ENCODE assay signal across 15 cellular contexts in genomic region chr14:76995279-76996035, GRCh38. TPM values are rescaled to one million over a fixed set of nuclear protein-coding genes. Genes with fewer than 3 reads are reported as not detected.
DNase-seq lines count a peak whose midpoint lies in the region; ATAC-seq and TF ChIP-seq lines count a peak whose summit lies in the region.
"Had no signal": no experiment of that assay in that cellular context is flagged by ENCODE, and none has a peak within 500 bp of the region (broad histone marks: within the 10 kb centered on the region; RNA-seq: fewer than 3 reads in every experiment).

No MANE protein-coding gene starts in this region.

- DNase-seq in H9 (no peak), body of pancreas (peak; percentile 31 to 57 (median 41)), progenitor cell of endocrine pancreas (ENCODE audit: low spot score, unreplicated experiment) (no peak), COLO668 (lab: John Stamatoyannopoulos, UW; ENCODE audit: unreplicated experiment) (no peak), cerebellum (ENCODE audit: low spot score) (no peak)
- DNase-seq: activated CD4-positive, CD25-positive, alpha-beta regulatory T cell treated with anti-CD3 and anti-CD28 coated beads, Interleukin-2, amount 50 U/mL, for 72 hours; CD8-positive, alpha-beta T cell; NCI-H187; OCI-M1; retina; thyroid gland had no signal

- H3K18ac ChIP-seq in H9 (ENCODE audit: insufficient read length, low read depth, low read length), result peak overlapping the region; percentile 5

- peak overlapping the region; percentile 1; the same call in 1 of the 2 replicates for H3K14ac ChIP-seq in H9 (ENCODE audit: insufficient read depth, low read length)

- no peak overlapping the region for H2AFZ ChIP-seq in H9 (ENCODE audit: low read length)

- H3K79me1 ChIP-seq in H9 (ENCODE audit: insufficient read depth, low read depth, low read length, poor library complexity, severe bottlenecking), result no peaks in the 10 kb centered on the region

- H3T11ph ChIP-seq in H9 (ENCODE audit: low read length), result no peak overlapping the region

- H4K91ac ChIP-seq in H9 (ENCODE audit: insufficient read length, low read depth, low read length), result no peak overlapping the region

- no peak overlapping the region for H2BK5ac ChIP-seq in H9 (ENCODE audit: insufficient read length, low read length)

- H4K8ac ChIP-seq in H9 (replicated peaks; ENCODE audit: insufficient read length, low read depth, low read length), result no peak overlapping the region

- H3K4me2 ChIP-seq in BLaER1 treated with 17β-estradiol and CSF1 and Interleukin-3, amounts not matched to agents 10 nM and 100 nM, result peak overlapping the region in 9 of 11 experiments; percentile 6 to 95 (median 20); a peak in 9 of 22 replicates
- no peak overlapping the region for H3K4me2 ChIP-seq in H9 (ENCODE audit: insufficient read depth, insufficient read length, low read length)

- no peaks in the 10 kb centered on the region for H3K23me2 ChIP-seq in H9 (ENCODE audit: insufficient read length, low read depth, low read length, poor library complexity, severe bottlenecking)

- no peak overlapping the region for H2BK15ac ChIP-seq in H9 (ENCODE audit: low read depth, low read length)

- intact Hi-C loops in body of pancreas (cut with DNase I), result no loop called here

- peaks cover 39 to 58% (median 46%) of the 10 kb centered on the region in 10 experiments for H3K4me1 ChIP-seq in BLaER1 treated with 17β-estradiol and CSF1 and Interleukin-3, amounts not matched to agents 10 nM and 100 nM
- peaks cover 17% of the 10 kb centered on the region; the same call in 1 of the 2 replicates for H3K4me1 ChIP-seq in H9 (ENCODE audit: insufficient read depth, low read length)
- peaks cover 28% of the 10 kb centered on the region for H3K4me1 ChIP-seq in body of pancreas
- H3K4me1 ChIP-seq: thyroid gland had no signal

- H3K9me3 ChIP-seq in BLaER1 treated with 17β-estradiol and CSF1 and Interleukin-3, amounts not matched to agents 10 nM and 100 nM (replicated peaks in 1 of 11), result peaks cover 0 to 6% (median 0%) of the 10 kb centered on the region in 11 experiments; a peak in 2 of 22 replicates
- H3K9me3 ChIP-seq in H9 (ENCODE audit: control insufficient read depth, low read depth, low read length) (no peaks in the 10 kb centered on the region), body of pancreas (no peaks in the 10 kb centered on the region)
- H3K9me3 ChIP-seq: thyroid gland had no signal

- no peak overlapping the region for H2BK20ac ChIP-seq in H9 (ENCODE audit: low read depth, low read length, poor library complexity, severe bottlenecking)

- no peak overlapping the region for H3K27ac ChIP-seq in BLaER1 treated with 17β-estradiol and CSF1 and Interleukin-3, amounts not matched to agents 10 nM and 100 nM
- no peak overlapping the region for H3K27ac ChIP-seq in H9 (ENCODE audit: insufficient read length, low read depth, low read length)
- H3K27ac ChIP-seq in body of pancreas, result peak overlapping the region; percentile 25 to 50 (median 40)
- H3K27ac ChIP-seq: thyroid gland had no signal

- no peaks in the 10 kb centered on the region for H4K20me1 ChIP-seq in BLaER1 treated with 17β-estradiol and CSF1 and Interleukin-3, amounts not matched to agents 10 nM and 100 nM
- no peaks in the 10 kb centered on the region for H4K20me1 ChIP-seq in H9 (ENCODE audit: control insufficient read depth, insufficient read depth, insufficient read length)

- TF ChIP-seq POLR2A in body of pancreas (IDR thresholded peaks at IDR 0.05), result no peak

- H2BK12ac ChIP-seq in H9 (ENCODE audit: insufficient read length, low read depth, low read length), result no peak overlapping the region

- no peak overlapping the region; a peak in 2 of 5 replicates for H3K4me3 Mint-ChIP-seq in H9
- H3K4me3 Mint-ChIP-seq in progenitor cell of endocrine pancreas (ENCODE audit: low read depth), result no peak overlapping the region
- H3K4me3 Mint-ChIP-seq: CD8-positive, alpha-beta T cell; memory B cell had no signal

- H3K36me3 ChIP-seq in BLaER1 treated with 17β-estradiol and CSF1 and Interleukin-3, amounts not matched to agents 10 nM and 100 nM, result no peaks in the 10 kb centered on the region
- H3K36me3 ChIP-seq in body of pancreas (replicated peaks in 1 of 2; ENCODE audit: insufficient read depth in 1 of 2, low read depth in 2 of 2), result no peaks in the 10 kb centered on the region
- H3K36me3 ChIP-seq: thyroid gland had no signal

- TF ChIP-seq CTCF in H9 (conservative IDR thresholded peaks at IDR 0.05), result no peak
- no peak for TF ChIP-seq CTCF in body of pancreas (IDR thresholded peaks at IDR 0.05)
- no peak for TF ChIP-seq CTCF in progenitor cell of endocrine pancreas (IDR thresholded peaks at IDR 0.05; ENCODE audit: unreplicated experiment)

- H3K79me2 ChIP-seq in H9 (ENCODE audit: insufficient read depth, low read length), result no peaks in the 10 kb centered on the region

- H3K36me3 Mint-ChIP-seq in H9 (ENCODE audit: insufficient read depth in 1 of 3, low read depth in 3 of 3) (no peaks in the 10 kb centered on the region; a peak in 1 of 7 replicates), progenitor cell of endocrine pancreas (ENCODE audit: insufficient read depth) (no peaks in the 10 kb centered on the region)
- H3K36me3 Mint-ChIP-seq: CD8-positive, alpha-beta T cell; memory B cell had no signal

- no peak overlapping the region for H3K56ac ChIP-seq in H9 (ENCODE audit: insufficient read length, low read depth, low read length)

- H4K5ac ChIP-seq in H9 (ENCODE audit: insufficient read length, low read depth, low read length), result no peak overlapping the region

- H2AK5ac ChIP-seq in H9 (ENCODE audit: insufficient read length, low read length), result no peak overlapping the region

- H3K4me1 Mint-ChIP-seq in H9 (peaks cover 40 to 52% of the 10 kb centered on the region in 2 experiments), progenitor cell of endocrine pancreas (ENCODE audit: low read depth) (peaks cover 30% of the 10 kb centered on the region)

- no peak overlapping the region for H3K9ac ChIP-seq in BLaER1 treated with 17β-estradiol and CSF1 and Interleukin-3, amounts not matched to agents 10 nM and 100 nM
- H3K9ac ChIP-seq in H9 (ENCODE audit: extremely low read depth, insufficient read length, low read length), result no peak overlapping the region

- no peak overlapping the region for H2BK120ac ChIP-seq in H9 (ENCODE audit: low read depth, low read length, poor library complexity, severe bottlenecking)

- H3K27ac Mint-ChIP-seq in H9 (peak overlapping the region; percentile 64 to 82 (median 72)), progenitor cell of endocrine pancreas (peak overlapping the region; percentile 35)
- H3K27ac Mint-ChIP-seq: CD8-positive, alpha-beta T cell; memory B cell had no signal

- no peaks in the 10 kb centered on the region for H3K27me3 ChIP-seq in BLaER1 treated with 17β-estradiol and CSF1 and Interleukin-3, amounts not matched to agents 10 nM and 100 nM
- H3K27me3 ChIP-seq in H9 (ENCODE audit: insufficient read depth, low read length) (no peaks in the 10 kb centered on the region), body of pancreas (no peaks in the 10 kb centered on the region)
- H3K27me3 ChIP-seq: thyroid gland had no signal

- H3K9me3 Mint-ChIP-seq in H9 (no peaks in the 10 kb centered on the region; a peak in 1 of 5 replicates), progenitor cell of endocrine pancreas (ENCODE audit: low read depth) (no peaks in the 10 kb centered on the region)
- H3K9me3 Mint-ChIP-seq: CD8-positive, alpha-beta T cell; memory B cell had no signal

- no peak overlapping the region for H3K23ac ChIP-seq in H9 (ENCODE audit: insufficient read length, low read depth, low read length)

- ATAC-seq in body of pancreas, result peak; percentile 46
- ATAC-seq in GM18870 (IDR thresholded peaks at IDR 0.05; ENCODE audit: unreplicated experiment), result no peak
- no peak for ATAC-seq in GM18517 (IDR thresholded peaks at IDR 0.05; ENCODE audit: unreplicated experiment)
- ATAC-seq: CD8-positive, alpha-beta T cell had no signal

- no CpG with 5 or more reads among the region's 4 CpGs for WGBS in H9 (ENCODE audit: extremely low coverage, insufficient read length, low lambda C conversion rate)
- 35 to 54% methylated on average over 3 to 4 of the region's 4 CpGs for WGBS in body of pancreas, 2 donors

- H3K27me3 Mint-ChIP-seq in H9 (ENCODE audit: low read depth), result peaks cover 2% of the 10 kb centered on the region
- no peaks in the 10 kb centered on the region for H3K27me3 Mint-ChIP-seq in progenitor cell of endocrine pancreas
- H3K27me3 Mint-ChIP-seq: memory B cell had no signal

- H3K4me3 ChIP-seq in BLaER1 treated with 17β-estradiol and CSF1 and Interleukin-3, amounts not matched to agents 10 nM and 100 nM, result no peak overlapping the region
- H3K4me3 ChIP-seq in body of pancreas, result no peak overlapping the region
- H3K4me3 ChIP-seq: thyroid gland had no signal

- H3K4ac ChIP-seq in H9 (ENCODE audit: low read depth, low read length), result no peak overlapping the region

RNA-seq across cellular contexts. Expression of gene IRF2BPL, which starts 33.1 kb away (rescaled TPM):
- total RNA-seq in H9 (2021) (59.0 and 60.1 TPM in 2 replicates), body of pancreas (10 to 100 TPM; 26.7 to 52.1 TPM), progenitor cell of endocrine pancreas (51.1 and 56.2 TPM in 2 replicates), cerebellum (28.5 TPM)

Comparison
In these comparisons a context has a peak if more than half of its experiments do, and no peak if none do; other contexts are left out.
1. H3K27ac ChIP-seq: peak in body of pancreas (4 of 4); none in BLaER1 treated with 17β-estradiol and CSF1 and Interleukin-3, amounts not matched to agents 10 nM and 100 nM (0 of 11) and H9 (single experiment).
2. DNase-seq: peak in body of pancreas (4 of 4); none in H9 (single experiment), progenitor cell of endocrine pancreas (single experiment), COLO668 (single experiment) and cerebellum (single experiment).